Comparison of ENCODE assay signal across 17 cellular contexts in genomic region chr12:88132387-88132786, GRCh38.
"Had no signal": no experiment of that assay in that cellular context is flagged by ENCODE, and none has a peak within 500 bp of the region (broad histone marks: within the 10 kb centered on the region; RNA-seq: fewer than 3 reads in every experiment).

No MANE protein-coding gene starts in this region.

- H3K4me3 Mint-ChIP-seq: activated naive CD4-positive, alpha-beta T cell treated with anti-CD3 and anti-CD28 coated beads, Interleukin-2, amount 50 U/mL, for 24 hours; dendritic cell treated with granulocyte-macrophage colony-stimulating factor and Interleukin-4, amounts not matched to agents 40 ng/mL and 50 ng/mL, for 4 days; natural killer cell; stimulated activated naive CD8-positive, alpha-beta T cell treated with anti-CD3 and anti-CD28 coated beads, Interleukin-15, amount 100 ng/mL, for 72 hours had no signal

- ATAC-seq: esophagus mucosa; natural killer cell; stimulated activated naive CD8-positive, alpha-beta T cell treated with anti-CD3 and anti-CD28 coated beads, Interleukin-15, amount 100 ng/mL, for 72 hours had no signal

- H3K36me3 ChIP-seq: brain microvascular endothelial cell, thoracic aorta had no signal

- H3K9me3 ChIP-seq: sigmoid colon, thoracic aorta had no signal

- H3K27ac Mint-ChIP-seq: activated naive CD4-positive, alpha-beta T cell treated with anti-CD3 and anti-CD28 coated beads, Interleukin-2, amount 50 U/mL, for 24 hours; dendritic cell treated with granulocyte-macrophage colony-stimulating factor and Interleukin-4, amounts not matched to agents 40 ng/mL and 50 ng/mL, for 4 days; natural killer cell had no signal

- H3K9me3 Mint-ChIP-seq: activated naive CD4-positive, alpha-beta T cell treated with anti-CD3 and anti-CD28 coated beads, Interleukin-2, amount 50 U/mL, for 24 hours; dendritic cell treated with granulocyte-macrophage colony-stimulating factor and Interleukin-4, amounts not matched to agents 40 ng/mL and 50 ng/mL, for 4 days; natural killer cell; stimulated activated naive CD8-positive, alpha-beta T cell treated with anti-CD3 and anti-CD28 coated beads, Interleukin-15, amount 100 ng/mL, for 72 hours had no signal

- H3K4me3 ChIP-seq: sigmoid colon, thoracic aorta had no signal

- H3K27ac ChIP-seq: brain microvascular endothelial cell, sigmoid colon, thoracic aorta, VCaP had no signal

- H3K27me3 Mint-ChIP-seq: activated naive CD4-positive, alpha-beta T cell treated with anti-CD3 and anti-CD28 coated beads, Interleukin-2, amount 50 U/mL, for 24 hours; dendritic cell treated with granulocyte-macrophage colony-stimulating factor and Interleukin-4, amounts not matched to agents 40 ng/mL and 50 ng/mL, for 4 days; stimulated activated naive CD8-positive, alpha-beta T cell treated with anti-CD3 and anti-CD28 coated beads, Interleukin-15, amount 100 ng/mL, for 72 hours had no signal

- DNase-seq: activated effector memory CD4-positive, alpha-beta T cell treated with Interleukin-2 at 50 U/mL for 16 hours; amygdala; brain microvascular endothelial cell; cerebellar nuclear complex; foreskin fibroblast; glutamatergic neuron; natural killer cell; occipital lobe; sigmoid colon; stimulated activated CD4-positive, alpha-beta T cell treated with anti-CD3 and anti-CD28 coated beads, Interleukin-2, amount 100 ng/mL, for 48 hours; stimulated activated naive CD8-positive, alpha-beta T cell treated with anti-CD3 and anti-CD28 coated beads, Interleukin-15, amount 100 ng/mL, for 72 hours; T1000 had no signal
